17 cellular contexts compared by ENCODE assay signal in the genomic region with DNA sequence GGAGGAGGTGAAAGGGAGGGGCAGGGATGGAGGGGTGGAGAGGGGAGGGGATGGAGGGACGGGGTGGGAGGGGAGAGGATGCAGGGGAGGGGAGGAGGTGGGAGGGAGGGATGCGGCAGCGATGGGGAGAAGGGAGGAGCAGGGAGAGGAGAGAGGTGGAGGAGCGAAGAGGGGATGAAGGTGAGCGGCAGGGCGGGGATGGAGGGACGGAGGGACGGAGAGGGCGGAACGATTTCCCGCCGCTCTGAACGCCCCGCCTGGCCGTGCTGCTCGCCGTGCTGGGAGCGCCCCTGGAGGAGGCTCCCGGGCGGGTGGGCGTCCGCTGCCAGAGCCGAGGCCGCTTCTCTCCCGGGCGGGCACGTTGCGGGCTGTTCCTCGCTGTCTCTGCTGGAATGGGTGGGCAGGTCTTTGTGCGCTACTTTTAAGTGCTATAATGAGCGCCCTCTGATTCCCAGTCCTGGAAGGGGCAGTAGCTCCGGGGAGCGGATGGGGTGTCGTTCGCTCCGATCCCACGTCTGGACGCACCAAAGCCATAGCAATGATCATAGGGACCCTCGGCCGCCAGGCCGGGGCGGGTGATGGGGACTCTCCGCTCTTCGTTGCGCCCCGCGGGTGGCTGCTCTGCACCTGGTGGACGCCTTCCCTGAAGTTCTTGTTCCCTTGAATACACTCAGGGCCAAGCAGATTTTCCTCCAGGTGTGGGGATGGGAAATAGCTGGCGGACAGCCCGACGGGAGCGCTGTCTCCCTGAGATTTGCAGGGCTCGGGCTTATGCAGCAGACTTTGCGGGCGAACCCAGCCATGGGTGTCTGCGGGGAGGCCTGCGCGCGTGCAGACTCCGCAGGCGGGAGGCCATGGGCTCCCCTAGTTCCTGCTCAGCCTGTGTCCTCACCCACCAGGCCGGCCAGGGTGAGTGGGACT.
DNase-seq lines count a peak whose midpoint lies in the region; ATAC-seq and TF ChIP-seq lines count a peak whose summit lies in the region.
"Had no signal": no experiment of that assay in that cellular context is flagged by ENCODE, and none has a peak within 500 bp of the region (broad histone marks: within the 10 kb centered on the region; RNA-seq: fewer than 3 reads in every experiment).

No MANE protein-coding gene starts in this region.

- H3K9me3 ChIP-seq in breast epithelium: peaks cover 6 to 7% of the 10 kb centered on the region in 2 donors
- peaks cover 9% of the 10 kb centered on the region for H3K9me3 ChIP-seq in mammary epithelial cell (replicated peaks; ENCODE audit: insufficient read depth, low read length)
- H3K9me3 ChIP-seq: Caco-2, mucosa of descending colon, thyroid gland had no signal

- no peak for ATAC-seq in effector memory CD8-positive, alpha-beta T cell (replicated peaks)
- ATAC-seq: mucosa of descending colon, T-helper 17 cell had no signal

- H3K4me3 Mint-ChIP-seq in brain: peak overlapping the region; percentile 73 to 84 (median 80)
- H3K4me3 Mint-ChIP-seq in type B pancreatic cell: peak overlapping the region; percentile 80
- no peak overlapping the region for H3K4me3 Mint-ChIP-seq in activated naive CD4-positive, alpha-beta T cell treated with anti-CD3 and anti-CD28 coated beads, Interleukin-2, amount 10 ng/mL, durations not matched to agents 7 days and 5 days
- no peak overlapping the region for H3K4me3 Mint-ChIP-seq in MCF 10A (ENCODE audit: unreplicated experiment)
- H3K4me3 Mint-ChIP-seq in effector memory CD8-positive, alpha-beta T cell: no peak overlapping the region
- H3K4me3 Mint-ChIP-seq: activated T-cell treated with anti-CD3 and anti-CD28 coated beads, Interleukin-2, amount 50 U/mL, for 4 hours; HFFc6; T-helper 17 cell had no signal

- H3K27me3 Mint-ChIP-seq in brain: peaks cover 88% of the 10 kb centered on the region
- H3K27me3 Mint-ChIP-seq in type B pancreatic cell: peaks cover 87% of the 10 kb centered on the region
- peaks cover 72% of the 10 kb centered on the region for H3K27me3 Mint-ChIP-seq in activated naive CD4-positive, alpha-beta T cell treated with anti-CD3 and anti-CD28 coated beads, Interleukin-2, amount 10 ng/mL, durations not matched to agents 7 days and 5 days
- peaks cover 51% of the 10 kb centered on the region for H3K27me3 Mint-ChIP-seq in MCF 10A (ENCODE audit: insufficient read depth, unreplicated experiment)
- H3K27me3 Mint-ChIP-seq in effector memory CD8-positive, alpha-beta T cell: peaks cover 79 to 93% of the 10 kb centered on the region in 2 donors

- H3K27ac Mint-ChIP-seq in brain (no peak overlapping the region), type B pancreatic cell (no peak overlapping the region), MCF 10A (ENCODE audit: low read depth, unreplicated experiment) (no peak overlapping the region)
- H3K27ac Mint-ChIP-seq in activated naive CD4-positive, alpha-beta T cell treated with anti-CD3 and anti-CD28 coated beads, Interleukin-2, amount 10 ng/mL, durations not matched to agents 7 days and 5 days: no peak overlapping the region
- no peak overlapping the region for H3K27ac Mint-ChIP-seq in effector memory CD8-positive, alpha-beta T cell
- H3K27ac Mint-ChIP-seq: HFFc6, T-helper 17 cell had no signal

- in situ Hi-C loops in mammary epithelial cell (cut with MboI; ENCODE audit: low sequenced_read_pairs in 2 of 2): loop anchor here in 1 of 2 donors (25.0 kb wide), 2 partner anchors 835 to 935 kb away; partner anchors contain the start of genes HMX2 and HMX3

- no peak for TF ChIP-seq POLR2A in breast epithelium (IDR thresholded peaks at IDR 0.05)

- dilution Hi-C loops in mammary epithelial cell (cut with HindIII; ENCODE audit: low sequenced_read_pairs): no loop called here

- H3K9me3 Mint-ChIP-seq in brain (peaks cover 13 to 27% (median 18%) of the 10 kb centered on the region in 5 experiments), type B pancreatic cell (no peaks in the 10 kb centered on the region), MCF 10A (ENCODE audit: unreplicated experiment) (peaks cover 14% of the 10 kb centered on the region)
- H3K9me3 Mint-ChIP-seq in activated naive CD4-positive, alpha-beta T cell treated with anti-CD3 and anti-CD28 coated beads, Interleukin-2, amount 10 ng/mL, durations not matched to agents 7 days and 5 days: peaks cover 4% of the 10 kb centered on the region
- H3K9me3 Mint-ChIP-seq in effector memory CD8-positive, alpha-beta T cell: peaks cover 0 to 5% of the 10 kb centered on the region in 2 donors
- H3K9me3 Mint-ChIP-seq: activated T-cell treated with anti-CD3 and anti-CD28 coated beads, Interleukin-2, amount 50 U/mL, for 4 hours had no signal

- no peaks in the 10 kb centered on the region for H3K36me3 Mint-ChIP-seq in brain
- H3K36me3 Mint-ChIP-seq in type B pancreatic cell: no peaks in the 10 kb centered on the region
- H3K36me3 Mint-ChIP-seq in activated naive CD4-positive, alpha-beta T cell treated with anti-CD3 and anti-CD28 coated beads, Interleukin-2, amount 10 ng/mL, durations not matched to agents 7 days and 5 days: no peaks in the 10 kb centered on the region
- no peaks in the 10 kb centered on the region for H3K36me3 Mint-ChIP-seq in MCF 10A (ENCODE audit: insufficient read depth, unreplicated experiment)
- no peaks in the 10 kb centered on the region for H3K36me3 Mint-ChIP-seq in effector memory CD8-positive, alpha-beta T cell (ENCODE audit: insufficient read depth)

- 26% methylated on average over 25 of the region's 62 CpGs for WGBS in mammary epithelial cell (ENCODE audit: low coverage, missing lambda C conversion rate)

- CTCF ChIA-PET in mammary epithelial cell (lab: Charles Lee; ENCODE audit: low non-redundant PET) (no interaction called here), MCF 10A (lab: Yijun Ruan, JAX) (interaction anchor here (0.6 to 3.2 kb wide), 4 partner anchors 9 to 411 kb away, joined by 3 to 18 read pairs (median 4); no protein-coding TSS in a partner anchor)
- CTCF ChIA-PET in activated naive CD4-positive, alpha-beta T cell treated with anti-CD3 and anti-CD28 coated beads, Interleukin-2, amount 10 ng/mL, durations not matched to agents 7 days and 5 days (lab: Charles Lee): interaction anchor here (1.4 to 1.6 kb wide), 2 partner anchors 22 to 391 kb away, joined by 7 to 8 read pairs; no protein-coding TSS in a partner anchor

- H3K4me1 Mint-ChIP-seq in brain (peaks cover 14% of the 10 kb centered on the region), type B pancreatic cell (ENCODE audit: unreplicated experiment) (peaks cover 23% of the 10 kb centered on the region), MCF 10A (ENCODE audit: insufficient read depth, unreplicated experiment) (no peaks in the 10 kb centered on the region)
- no peaks in the 10 kb centered on the region for H3K4me1 Mint-ChIP-seq in activated naive CD4-positive, alpha-beta T cell treated with anti-CD3 and anti-CD28 coated beads, Interleukin-2, amount 10 ng/mL, durations not matched to agents 7 days and 5 days
- H3K4me1 Mint-ChIP-seq in effector memory CD8-positive, alpha-beta T cell (ENCODE audit: low read depth in 2 of 2): peaks cover 0 to 1% of the 10 kb centered on the region in 2 donors

- no peaks in the 10 kb centered on the region for H3K36me3 ChIP-seq in breast epithelium
- H3K36me3 ChIP-seq in mammary epithelial cell (ENCODE audit: insufficient read depth, low read length): no peaks in the 10 kb centered on the region
- H3K36me3 ChIP-seq: thyroid gland had no signal

- H3K4me1 ChIP-seq in breast epithelium (peaks cover 4 to 5% of the 10 kb centered on the region in 2 donors), mammary epithelial cell (ENCODE audit: insufficient read depth, low read length) (no peaks in the 10 kb centered on the region)
- H3K4me1 ChIP-seq: Caco-2 had no signal

- DNase-seq in breast epithelium (ENCODE audit: low spot score in 2 of 2) (no peak), mammary epithelial cell (no peak), iPS-NIHi7 (ENCODE audit: extremely low spot score) (peak; percentile 71), type B pancreatic cell (ENCODE audit: extremely low spot score, unreplicated experiment) (no peak), MCF 10A (ENCODE audit: unreplicated experiment) (no peak)
- DNase-seq in activated naive CD4-positive, alpha-beta T cell treated with anti-CD3 and anti-CD28 coated beads, Interleukin-2, amount 10 ng/mL, durations not matched to agents 7 days and 5 days: no peak
- DNase-seq in effector memory CD8-positive, alpha-beta T cell: no peak
- DNase-seq: activated CD4-positive, alpha-beta T cell treated with anti-CD3 and anti-CD28 coated beads for 48 hours; activated T-cell treated with anti-CD3 and anti-CD28 coated beads, Interleukin-2, amount 50 U/mL, for 4 hours; Caco-2; HFFc6; mucosa of descending colon; NCI-H446; T-helper 17 cell; thyroid gland had no signal

- no peak overlapping the region for H3K4me2 ChIP-seq in mammary epithelial cell (ENCODE audit: insufficient read depth, low read depth, low read length)

- H3K27ac ChIP-seq in breast epithelium: no peak overlapping the region
- H3K27ac ChIP-seq in mammary epithelial cell (ENCODE audit: insufficient read depth, low read depth, low read length): no peak overlapping the region
- H3K27ac ChIP-seq: RWPE1, thyroid gland had no signal

- POLR2A ChIA-PET in MCF 10A (lab: Yijun Ruan, JAX): no interaction called here

- intact Hi-C loops in breast epithelium (cut with DNase I; ENCODE audit: low total_unique reads) (no loop called here), mammary epithelial cell (cut with micrococcal nuclease) (no loop called here), MCF 10A (cut with micrococcal nuclease) (no loop called here)

- no peak overlapping the region for H3K9ac ChIP-seq in mammary epithelial cell (ENCODE audit: insufficient read depth, low read length)

- no peak overlapping the region for H2AFZ ChIP-seq in mammary epithelial cell (ENCODE audit: low read depth, low read length)

- no peaks in the 10 kb centered on the region for H3K79me2 ChIP-seq in mammary epithelial cell (ENCODE audit: insufficient read depth, low read length)

- TF ChIP-seq CTCF in breast epithelium (IDR thresholded peaks at IDR 0.05) (no peak), mammary epithelial cell (conservative IDR thresholded peaks at IDR 0.05 in 1 of 2, IDR thresholded peaks at IDR 0.05 in 1 of 2; ENCODE audit: extremely low read depth in 1 of 2, insufficient read depth in 1 of 2, low read depth in 1 of 2, low read length in 2 of 2) (no peak), brain (conservative IDR thresholded peaks at IDR 0.05) (peak in 1 of 2 experiments; percentile 38), type B pancreatic cell (conservative IDR thresholded peaks at IDR 0.05) (peak; percentile 56), MCF 10A (IDR thresholded peaks at IDR 0.05; ENCODE audit: unreplicated experiment) (no peak)

- no peaks in the 10 kb centered on the region for H4K20me1 ChIP-seq in mammary epithelial cell (ENCODE audit: insufficient read depth, low read length)

- no TSS peak for BruUV-seq in mammary epithelial cell (replicated peaks; lab: Mats Ljungman, UMichigan)
- no TSS peak for BruUV-seq in MCF 10A (replicated peaks; lab: Mats Ljungman, UMichigan)

- H3K27me3 ChIP-seq in breast epithelium (peaks cover 0 to 47% of the 10 kb centered on the region in 2 donors), mammary epithelial cell (ENCODE audit: insufficient read depth, low read length) (peaks cover 7% of the 10 kb centered on the region)

- peak overlapping the region in 2 of 3 donors; percentile 18 to 58 for H3K4me3 ChIP-seq in breast epithelium
- no peak overlapping the region for H3K4me3 ChIP-seq in mammary epithelial cell (replicated peaks in 1 of 3; ENCODE audit: insufficient read depth in 1 of 3, low read depth in 2 of 3, low read length in 3 of 3)
- H3K4me3 ChIP-seq: mucosa of descending colon, thyroid gland had no signal

Comparison
In these comparisons a context has a peak if more than half of its experiments do, and no peak if none do; other contexts are left out.
1. H3K4me3 ChIP-seq: peak in breast epithelium (2 of 3); none in mammary epithelial cell (0 of 3).
2. H3K4me3 Mint-ChIP-seq: peak in brain (5 of 5) and type B pancreatic cell (single experiment); none in activated naive CD4-positive, alpha-beta T cell treated with anti-CD3 and anti-CD28 coated beads, Interleukin-2, amount 10 ng/mL, durations not matched to agents 7 days and 5 days (single experiment), MCF 10A (single experiment) and effector memory CD8-positive, alpha-beta T cell (0 of 2).